ENCODE assay signal across 8 cellular contexts in genomic region chr6:159730277-159730676, GRCh38. TPM values are rescaled to one million over a fixed set of nuclear protein-coding genes. Genes with fewer than 3 reads are reported as not detected.
DNase-seq lines count a peak whose midpoint lies in the region; ATAC-seq and TF ChIP-seq lines count a peak whose summit lies in the region.
"Had no signal": no experiment of that assay in that cellular context is flagged by ENCODE, and none has a peak within 500 bp of the region (broad histone marks: within the 10 kb centered on the region; RNA-seq: fewer than 3 reads in every experiment).

No MANE protein-coding gene starts in this region.

- ATAC-seq in effector memory CD8-positive, alpha-beta T cell (replicated peaks): no peak
- no peak for ATAC-seq in HG02763 (IDR thresholded peaks at IDR 0.05; ENCODE audit: unreplicated experiment)
- ATAC-seq: body of pancreas had no signal

- H3K9ac ChIP-seq in Loucy (ENCODE audit: low read depth, low read length, poor library complexity, severe bottlenecking): peak overlapping the region; percentile 99

- H3K4me2 ChIP-seq in Loucy (ENCODE audit: low read depth, low read length, poor library complexity, severe bottlenecking): peak overlapping the region; percentile 92

- H3K4me1 Mint-ChIP-seq in effector memory CD8-positive, alpha-beta T cell (ENCODE audit: low read depth in 2 of 2): peaks cover 43 to 54% of the 10 kb centered on the region in 2 donors
- H3K4me1 Mint-ChIP-seq in osteocyte (ENCODE audit: unreplicated experiment): peaks cover 41% of the 10 kb centered on the region

- no peaks in the 10 kb centered on the region for H3K9me2 ChIP-seq in Loucy (replicated peaks; ENCODE audit: low read depth, low read length)

- no peaks in the 10 kb centered on the region for H3K9me3 Mint-ChIP-seq in effector memory CD8-positive, alpha-beta T cell
- no peaks in the 10 kb centered on the region for H3K9me3 Mint-ChIP-seq in osteocyte (ENCODE audit: unreplicated experiment)

- H3K79me2 ChIP-seq in Loucy (ENCODE audit: insufficient read depth, low read length): peaks cover 94% of the 10 kb centered on the region

- H3K9me3 ChIP-seq in Loucy (ENCODE audit: insufficient read depth, low read depth, low read length): no peaks in the 10 kb centered on the region
- H3K9me3 ChIP-seq: body of pancreas had no signal

- H2AFZ ChIP-seq in Loucy (ENCODE audit: low read length): no peak overlapping the region

- peak overlapping the region; percentile 99 for H3K4me3 ChIP-seq in Loucy (ENCODE audit: low read length, poor library complexity, severe bottlenecking)
- H3K4me3 ChIP-seq: body of pancreas had no signal

- TF ChIP-seq CTCF in Loucy (conservative IDR thresholded peaks at IDR 0.05; ENCODE audit: low read length) (no peak), osteocyte (IDR thresholded peaks at IDR 0.05) (no peak)

- peak overlapping the region in 1 of 2 donors; percentile 38 for H3K27ac Mint-ChIP-seq in effector memory CD8-positive, alpha-beta T cell
- peak overlapping the region; percentile 27 for H3K27ac Mint-ChIP-seq in osteocyte (ENCODE audit: unreplicated experiment)

- H3K27me3 ChIP-seq in Loucy (ENCODE audit: insufficient read depth, low read length, poor library complexity, severe bottlenecking): no peaks in the 10 kb centered on the region
- H3K27me3 ChIP-seq: body of pancreas had no signal

- peaks cover 52% of the 10 kb centered on the region for H3K4me1 ChIP-seq in Loucy (ENCODE audit: insufficient read depth, low read length, poor library complexity, severe bottlenecking)

- peaks cover 51% of the 10 kb centered on the region for H3K36me3 Mint-ChIP-seq in effector memory CD8-positive, alpha-beta T cell (ENCODE audit: insufficient read depth)
- peaks cover 5% of the 10 kb centered on the region for H3K36me3 Mint-ChIP-seq in osteocyte (ENCODE audit: unreplicated experiment)

- peak; percentile 18 for DNase-seq in EH (ENCODE audit: low read depth)
- DNase-seq in effector memory CD8-positive, alpha-beta T cell: no peak
- DNase-seq in osteocyte (ENCODE audit: extremely low spot score, unreplicated experiment): no peak
- DNase-seq in DMS153 treated with DMSO at 0.1 percent for 48 hours (lab: John Stamatoyannopoulos, UW; ENCODE audit: unreplicated experiment): no peak
- DNase-seq in OCI-M1 (lab: John Stamatoyannopoulos, UW): no peak
- DNase-seq: body of pancreas had no signal

- no peaks in the 10 kb centered on the region for H3K36me3 ChIP-seq in Loucy (ENCODE audit: insufficient read depth, low read length)

- H3F3A ChIP-seq in Loucy (ENCODE audit: low read depth): 0 out of 2 replicates have a peak, but pooled peaks cover 2% of the 10 kb centered on the region

- peak overlapping the region; percentile 96 for H3K4me3 Mint-ChIP-seq in effector memory CD8-positive, alpha-beta T cell
- no peak overlapping the region for H3K4me3 Mint-ChIP-seq in osteocyte (ENCODE audit: unreplicated experiment)

- no peaks in the 10 kb centered on the region for H3K27me3 Mint-ChIP-seq in effector memory CD8-positive, alpha-beta T cell
- no peaks in the 10 kb centered on the region for H3K27me3 Mint-ChIP-seq in osteocyte (ENCODE audit: unreplicated experiment)

- peaks cover 75% of the 10 kb centered on the region for H4K20me1 ChIP-seq in Loucy (ENCODE audit: insufficient read depth, low read length, poor library complexity, severe bottlenecking)

RNA-seq across cellular contexts. Expression of gene WTAP, which starts 3.0 kb away (rescaled TPM):
- 82.3 and 83.7 TPM in 2 replicates for total RNA-seq in osteocyte

RNA-seq across cellular contexts. Expression of gene ACAT2, which starts 31.6 kb away (rescaled TPM):
- 21.3 and 22.4 TPM in 2 replicates for total RNA-seq in osteocyte

RNA-seq across cellular contexts. Expression of gene SOD2, which starts 37.2 kb away (rescaled TPM):
- total RNA-seq in osteocyte: 73.1 and 74.5 TPM in 2 replicates

RNA-seq across cellular contexts. Expression of gene TCP1, which starts 59.1 kb away (rescaled TPM):
- total RNA-seq in osteocyte: 167 and 173 TPM in 2 replicates

RNA-seq across cellular contexts. Expression of gene MRPL18, which starts 60.0 kb away (rescaled TPM):
- total RNA-seq in osteocyte: 47.1 and 47.3 TPM in 2 replicates
